Comparison of ENCODE assay signal across 1 cellular context in genomic region chr18:31723639-31723997, GRCh38.
TF ChIP-seq lines count a peak whose summit lies in the region.

No MANE protein-coding gene starts in this region.

TF ChIP-seq in SK-N-SH, 30 proteins besides CTCF, POLR2A, EP300 and RAD21 (continued from another document):
- TF ChIP-seq YY1 (IDR thresholded peaks at IDR 0.05; ENCODE audit: low read depth) = no peak
- no peak for TF ChIP-seq ELF1 (IDR thresholded peaks at IDR 0.05)
- TF ChIP-seq FOXJ3 (CRISPR knock-in tag; IDR thresholded peaks at IDR 0.05) = no peak
- no peak for TF ChIP-seq POLR2AphosphoS5 (IDR thresholded peaks at IDR 0.05; ENCODE audit: low read depth, low read length)
- TF ChIP-seq USF1 (IDR thresholded peaks at IDR 0.05; ENCODE audit: borderline replicate concordance, low read depth) = no peak
- no peak for TF ChIP-seq EZH2phosphoT487 (IDR thresholded peaks at IDR 0.05; ENCODE audit: borderline replicate concordance, low read depth)
- no peak for TF ChIP-seq RXRA (IDR thresholded peaks at IDR 0.05; ENCODE audit: borderline replicate concordance, low read depth)
- TF ChIP-seq MAX (IDR thresholded peaks at IDR 0.05; ENCODE audit: low read depth) = no peak
- TF ChIP-seq GABPA (IDR thresholded peaks at IDR 0.05; ENCODE audit: low read depth) = no peak
- TF ChIP-seq SMC3 (IDR thresholded peaks at IDR 0.05; ENCODE audit: low read depth, low read length) = no peak
TF ChIP-seq in SK-N-SH: peak in this region for 0.
